ENCODE assay signal across 26 cellular contexts in the genomic region with DNA sequence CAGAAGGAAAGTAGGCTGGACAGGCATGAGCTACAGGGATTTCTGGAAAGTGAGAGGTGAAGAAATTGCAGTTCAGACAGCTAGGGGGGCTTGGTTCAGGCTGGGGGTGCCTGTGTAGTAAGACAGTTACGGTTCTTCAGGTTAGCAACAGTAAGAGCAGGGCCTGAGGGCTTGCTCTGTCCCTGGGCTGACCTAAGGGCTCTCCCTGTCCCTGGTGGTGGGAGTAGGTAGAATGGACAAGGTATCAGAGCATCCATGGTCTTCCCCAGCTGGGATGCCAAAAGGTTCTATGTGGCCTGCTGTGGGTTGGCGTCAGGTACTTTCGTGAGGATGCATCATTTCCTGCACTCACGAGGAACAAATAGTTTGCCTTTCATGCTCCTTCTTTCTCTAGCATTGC. TPM values are rescaled to one million over a fixed set of nuclear protein-coding genes. Genes with fewer than 3 reads are reported as not detected.
"Had no signal": no experiment of that assay in that cellular context is flagged by ENCODE, and none has a peak within 500 bp of the region (broad histone marks: within the 10 kb centered on the region; RNA-seq: fewer than 3 reads in every experiment).

No MANE protein-coding gene starts in this region.

- H3K4me1 ChIP-seq: left lung, prostate gland, right atrium auricular region, sigmoid colon, tibial nerve, upper lobe of left lung, uterus had no signal

- H3K4me3 ChIP-seq: coronary artery, left lung, prostate gland, right atrium auricular region, sigmoid colon, thoracic aorta, tibial nerve, upper lobe of left lung, uterus had no signal

- DNase-seq: effector memory CD8-positive, alpha-beta T cell; hypothalamus; kidney; left lung; naive thymus-derived CD8-positive, alpha-beta T cell; nephron progenitor cell; nucleus accumbens; sigmoid colon; stimulated activated CD4-positive, alpha-beta T cell treated with anti-CD3 and anti-CD28 coated beads, Interleukin-2, amount 100 ng/mL, for 24 hours; stimulated activated CD4-positive, alpha-beta T cell treated with anti-CD3 and anti-CD28 coated beads, Interleukin-4, amount 100 ng/mL, for 24 hours; stimulated activated naive CD8-positive, alpha-beta T cell treated with anti-CD3 and anti-CD28 coated beads, Interleukin-15, Interleukin-2, amounts not matched to agents 100 U/mL and 50 U/mL, for 24 hours; substantia nigra; upper lobe of left lung; uterus had no signal

- H3K27ac ChIP-seq: coronary artery, left lung, prostate gland, right atrium auricular region, sigmoid colon, thoracic aorta, tibial nerve, upper lobe of left lung, uterus had no signal

- FAIRE-seq: frontal cortex, kidney had no signal

- ATAC-seq: effector memory CD8-positive, alpha-beta T cell; left lung; naive thymus-derived CD8-positive, alpha-beta T cell; stimulated activated effector memory CD8-positive, alpha-beta T cell treated with anti-CD3 and anti-CD28 coated beads, Interleukin-12 subunit alpha, Interleukin-12 subunit beta, amount 100 ng/mL, for 72 hours; stimulated activated naive CD8-positive, alpha-beta T cell treated with anti-CD3 and anti-CD28 coated beads, Interleukin-15, Interleukin-2, amounts not matched to agents 100 U/mL and 50 U/mL, for 24 hours had no signal

- H3K36me3 ChIP-seq: left lung, prostate gland, right atrium auricular region, sigmoid colon, thoracic aorta, tibial nerve, upper lobe of left lung, uterus had no signal

- H3K27me3 ChIP-seq: left lung, right atrium auricular region, sigmoid colon, tibial nerve, upper lobe of left lung, uterus had no signal

- H3K9me3 ChIP-seq: prostate gland, right atrium auricular region, sigmoid colon, thoracic aorta, tibial nerve, upper lobe of left lung, uterus had no signal

RNA-seq across cellular contexts. Expression of a gene that starts 34.6 kb away (rescaled TPM):
- total RNA-seq: dermis microvascular lymphatic vessel endothelial cell; fibroblast of villous mesenchyme; lung microvascular endothelial cell; myocyte; naive thymus-derived CD8-positive, alpha-beta T cell; osteocyte had no signal
